In the genomic region with DNA sequence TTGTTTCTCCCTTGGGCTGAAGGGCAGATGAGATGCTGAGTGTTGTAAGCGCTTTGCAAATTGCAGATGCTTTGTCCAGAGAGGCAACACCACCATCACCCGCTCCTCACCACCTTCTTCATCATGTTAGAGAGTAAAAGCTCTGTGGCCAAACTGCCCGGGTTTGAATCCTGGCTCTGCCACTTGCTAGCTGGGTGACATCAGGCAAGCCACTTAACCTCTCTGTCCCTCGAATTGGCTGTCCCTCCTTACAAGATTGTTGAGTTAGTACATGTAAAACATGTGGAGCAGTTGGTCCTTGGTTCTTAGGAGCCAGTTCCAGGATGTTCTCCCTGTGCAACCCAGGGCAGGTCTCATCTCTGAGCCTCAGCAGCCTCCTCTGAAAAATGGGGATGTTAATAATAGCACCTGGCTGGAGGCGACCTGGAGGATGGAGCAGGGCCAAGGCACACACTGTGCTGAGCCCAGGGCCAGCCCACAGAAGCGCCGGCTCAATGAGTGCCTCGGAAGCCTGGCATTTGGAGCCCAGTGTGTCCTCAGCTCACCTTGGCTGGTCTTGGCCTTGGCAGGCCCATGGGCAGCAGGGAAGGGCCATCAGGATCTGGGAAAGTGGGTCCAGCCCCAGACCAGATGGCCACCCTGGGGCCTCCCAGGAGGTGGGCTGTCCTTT, we compare ENCODE assay signal across 24 cellular contexts. TPM values are rescaled to one million over a fixed set of nuclear protein-coding genes. Genes with fewer than 3 reads are reported as not detected.
A peak's percentile ranks its signal among the peaks of the same experiment; 100 is the strongest.
DNase-seq lines count a peak whose midpoint lies in the region; ATAC-seq and TF ChIP-seq lines count a peak whose summit lies in the region.
"Had no signal": no experiment of that assay in that cellular context is flagged by ENCODE, and none has a peak within 500 bp of the region (broad histone marks: within the 10 kb centered on the region; RNA-seq: fewer than 3 reads in every experiment).

No MANE protein-coding gene starts in this region.

- TF ChIP-seq CTCF in RWPE1 (conservative IDR thresholded peaks at IDR 0.05; ENCODE audit: low read depth) (no peak), prostate gland (IDR thresholded peaks at IDR 0.05) (no peak)

- CTCF ChIA-PET in RWPE1 (lab: Yijun Ruan, JAX), result interaction anchor here (0.6 to 0.8 kb wide), 3 partner anchors 9 to 312 kb away, joined by 3 read pairs; no protein-coding TSS in a partner anchor

- H3K9me3 ChIP-seq in prostate gland, result no peaks in the 10 kb centered on the region
- H3K9me3 ChIP-seq: Peyer's patch, tibial nerve had no signal

- TF ChIP-seq POLR2A in prostate gland (IDR thresholded peaks at IDR 0.05), result no peak

- intact Hi-C loops in left cardiac atrium (cut with DNase I) (no loop called here), prostate gland (cut with DNase I) (no loop called here)

- DNase-seq in DMS 273 (lab: John Stamatoyannopoulos, UW; ENCODE audit: unreplicated experiment), result peak; percentile 25
- no peak for DNase-seq in DMS 273 treated with DMSO at 0.1 percent for 48 hours (lab: John Stamatoyannopoulos, UW)
- DNase-seq in RWPE1 (ENCODE audit: low spot score), result no peak
- no peak for DNase-seq in left cardiac atrium
- peak; percentile 60 for DNase-seq in prostate gland (ENCODE audit: low spot score)
- DNase-seq in NCI-H146 treated with DMSO at 0.1 percent for 48 hours (lab: John Stamatoyannopoulos, UW; ENCODE audit: unreplicated experiment), result no peak
- DNase-seq in iPS-NIHi11 (ENCODE audit: low spot score), result no peak
- DNase-seq: 8988T; activated B cell treated with CpG ODN at 0.5 μM for 24 hours; activated CD8-positive, alpha-beta T cell treated with anti-CD3 and anti-CD28 coated beads for 36 hours; Kasumi-1; NCI-H1048; NCI-H2081; NCI-H446 treated with DMSO at 0.1 percent for 48 hours; Peyer's patch; stimulated activated naive CD8-positive, alpha-beta T cell treated with anti-CD3 and anti-CD28 coated beads, Interleukin-15, amount 100 ng/mL, for 72 hours; T-helper 17 cell had no signal

- POLR2A ChIA-PET in RWPE1 (lab: Yijun Ruan, JAX; ENCODE audit: low non-redundant PET), result no interaction called here

- H3K4me1 ChIP-seq in prostate gland (replicated peaks), result peaks cover 5% of the 10 kb centered on the region

- no peaks in the 10 kb centered on the region for H3K27me3 ChIP-seq in prostate gland (replicated peaks; ENCODE audit: insufficient read depth)
- H3K27me3 ChIP-seq: Peyer's patch, tibial nerve had no signal

- H3K27ac ChIP-seq in RWPE1 (peak overlapping the region; percentile 85), prostate gland (no peak overlapping the region)
- H3K27ac ChIP-seq: Peyer's patch, tibial nerve had no signal

- ATAC-seq in left cardiac atrium (peak; percentile 67 to 77), HG03139 (IDR thresholded peaks at IDR 0.05; ENCODE audit: unreplicated experiment) (no peak)
- ATAC-seq: activated CD8-positive, alpha-beta T cell treated with anti-CD3 and anti-CD28 coated beads for 36 hours; sciatic nerve; stimulated activated naive CD8-positive, alpha-beta T cell treated with anti-CD3 and anti-CD28 coated beads, Interleukin-15, amount 100 ng/mL, for 72 hours; T-helper 17 cell had no signal

- 67% methylated on average over 6 of the region's 8 CpGs for WGBS in prostate gland

- H3K36me3 ChIP-seq in prostate gland, result no peaks in the 10 kb centered on the region
- H3K36me3 ChIP-seq: Peyer's patch, tibial nerve had no signal

- H3K4me3 ChIP-seq in prostate gland, result no peak overlapping the region
- H3K4me3 ChIP-seq: lung, Peyer's patch, tibial nerve had no signal

RNA-seq across cellular contexts. Expression of a gene that starts 10.5 kb away (rescaled TPM):
- total RNA-seq in left cardiac atrium (not detected), prostate gland (not detected)
- total RNA-seq: activated B cell treated with CpG ODN at 0.5 μM for 24 hours; activated CD8-positive, alpha-beta T cell treated with anti-CD3 and anti-CD28 coated beads for 36 hours; B cell; Daoy; HT1080; lung; sciatic nerve; T-helper 17 cell; tibial nerve had no signal

RNA-seq across cellular contexts. Expression of a gene that starts 27.5 kb away (rescaled TPM):
- 10 to 100 TPM; 21.2 to 39.1 TPM for total RNA-seq in left cardiac atrium
- total RNA-seq in prostate gland, result 10 to 100 TPM; 42.8 to 43.4 TPM

RNA-seq across cellular contexts. Expression of a gene that starts 37.3 kb away (rescaled TPM):
- total RNA-seq in left cardiac atrium, result 1 to 10 TPM in 1 of 2 donors, under 1 TPM in 1; 0.18 to 1.8 TPM
- 1 to 10 TPM; 2.1 to 3.4 TPM for total RNA-seq in prostate gland
- total RNA-seq: activated B cell treated with CpG ODN at 0.5 μM for 24 hours; activated CD8-positive, alpha-beta T cell treated with anti-CD3 and anti-CD28 coated beads for 36 hours; B cell; T-helper 17 cell had no signal

Comparison
In these comparisons a context has a peak if more than half of its experiments do, and no peak if none do; other contexts are left out.
1. DNase-seq: peak in DMS 273 (single experiment) and prostate gland (single experiment); none in DMS 273 treated with DMSO at 0.1 percent for 48 hours (single experiment), RWPE1 (single experiment), left cardiac atrium (single experiment), NCI-H146 treated with DMSO at 0.1 percent for 48 hours (single experiment) and iPS-NIHi11 (single experiment).